Comparison of ENCODE assay signal across 2 cellular contexts in the genomic region with DNA sequence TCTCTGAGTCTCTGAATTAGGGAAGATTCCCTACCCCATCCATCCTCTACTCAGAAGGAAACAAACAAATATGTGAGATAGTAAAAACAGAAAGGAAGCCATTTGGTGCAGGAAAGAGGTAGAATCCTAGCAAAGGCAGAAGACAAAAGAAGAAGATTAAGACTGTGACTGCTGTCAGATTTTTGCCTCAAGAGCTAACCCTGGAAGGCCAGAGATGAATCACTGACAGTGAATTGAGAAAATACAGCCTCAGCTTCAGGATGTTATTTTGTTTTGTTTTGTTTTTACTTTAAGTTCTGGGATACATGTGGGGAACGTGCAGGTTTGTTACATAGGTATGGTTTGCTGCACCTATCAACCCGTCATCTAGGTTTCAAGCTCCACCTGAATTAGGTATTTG.
TF ChIP-seq lines count a peak whose summit lies in the region.

No MANE protein-coding gene starts in this region.

TF ChIP-seq in SK-N-SH, 30 proteins besides CTCF, POLR2A, EP300 and RAD21:
- TF ChIP-seq RXRA (IDR thresholded peaks at IDR 0.05; ENCODE audit: borderline replicate concordance, low read depth) (no peak), SIN3A (IDR thresholded peaks at IDR 0.05; ENCODE audit: borderline replicate concordance, low read depth, low read length) (no peak), NRF1 (IDR thresholded peaks at IDR 0.05; ENCODE audit: low read depth, low read length) (no peak), NFIC (IDR thresholded peaks at IDR 0.05; ENCODE audit: borderline replicate concordance) (no peak)
- TF ChIP-seq, protein P1, sequence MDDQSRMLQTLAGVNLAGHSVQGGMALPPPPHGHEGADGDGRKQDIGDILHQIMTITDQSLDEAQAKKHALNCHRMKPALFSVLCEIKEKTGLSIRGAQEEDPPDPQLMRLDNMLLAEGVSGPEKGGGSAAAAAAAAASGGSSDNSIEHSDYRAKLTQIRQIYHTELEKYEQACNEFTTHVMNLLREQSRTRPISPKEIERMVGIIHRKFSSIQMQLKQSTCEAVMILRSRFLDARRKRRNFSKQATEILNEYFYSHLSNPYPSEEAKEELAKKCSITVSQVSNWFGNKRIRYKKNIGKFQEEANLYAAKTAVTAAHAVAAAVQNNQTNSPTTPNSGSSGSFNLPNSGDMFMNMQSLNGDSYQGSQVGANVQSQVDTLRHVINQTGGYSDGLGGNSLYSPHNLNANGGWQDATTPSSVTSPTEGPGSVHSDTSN (IDR thresholded peaks at IDR 0.05) = 0 out of 2 replicates have a peak, but pooled peaks have one; percentile 37
- TF ChIP-seq, protein P2, sequence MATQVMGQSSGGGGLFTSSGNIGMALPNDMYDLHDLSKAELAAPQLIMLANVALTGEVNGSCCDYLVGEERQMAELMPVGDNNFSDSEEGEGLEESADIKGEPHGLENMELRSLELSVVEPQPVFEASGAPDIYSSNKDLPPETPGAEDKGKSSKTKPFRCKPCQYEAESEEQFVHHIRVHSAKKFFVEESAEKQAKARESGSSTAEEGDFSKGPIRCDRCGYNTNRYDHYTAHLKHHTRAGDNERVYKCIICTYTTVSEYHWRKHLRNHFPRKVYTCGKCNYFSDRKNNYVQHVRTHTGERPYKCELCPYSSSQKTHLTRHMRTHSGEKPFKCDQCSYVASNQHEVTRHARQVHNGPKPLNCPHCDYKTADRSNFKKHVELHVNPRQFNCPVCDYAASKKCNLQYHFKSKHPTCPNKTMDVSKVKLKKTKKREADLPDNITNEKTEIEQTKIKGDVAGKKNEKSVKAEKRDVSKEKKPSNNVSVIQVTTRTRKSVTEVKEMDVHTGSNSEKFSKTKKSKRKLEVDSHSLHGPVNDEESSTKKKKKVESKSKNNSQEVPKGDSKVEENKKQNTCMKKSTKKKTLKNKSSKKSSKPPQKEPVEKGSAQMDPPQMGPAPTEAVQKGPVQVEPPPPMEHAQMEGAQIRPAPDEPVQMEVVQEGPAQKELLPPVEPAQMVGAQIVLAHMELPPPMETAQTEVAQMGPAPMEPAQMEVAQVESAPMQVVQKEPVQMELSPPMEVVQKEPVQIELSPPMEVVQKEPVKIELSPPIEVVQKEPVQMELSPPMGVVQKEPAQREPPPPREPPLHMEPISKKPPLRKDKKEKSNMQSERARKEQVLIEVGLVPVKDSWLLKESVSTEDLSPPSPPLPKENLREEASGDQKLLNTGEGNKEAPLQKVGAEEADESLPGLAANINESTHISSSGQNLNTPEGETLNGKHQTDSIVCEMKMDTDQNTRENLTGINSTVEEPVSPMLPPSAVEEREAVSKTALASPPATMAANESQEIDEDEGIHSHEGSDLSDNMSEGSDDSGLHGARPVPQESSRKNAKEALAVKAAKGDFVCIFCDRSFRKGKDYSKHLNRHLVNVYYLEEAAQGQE (IDR thresholded peaks at IDR 0.05; ENCODE audit: low read depth, low read length) = no peak

TF ChIP-seq in SK-N-SH treated with all-trans-retinoic acid at 6 μM for 48 hours, 23 proteins besides CTCF, POLR2A, EP300 and RAD21:
- TF ChIP-seq SNAI2 (CRISPR knock-in tag; IDR thresholded peaks at IDR 0.05) (no peak), BACH2 (CRISPR knock-in tag; IDR thresholded peaks at IDR 0.05; ENCODE audit: borderline replicate concordance) (no peak), ESRRG (CRISPR knock-in tag; IDR thresholded peaks at IDR 0.05) (no peak)
